ENCODE assay signal across 10 cellular contexts in the genomic region with DNA sequence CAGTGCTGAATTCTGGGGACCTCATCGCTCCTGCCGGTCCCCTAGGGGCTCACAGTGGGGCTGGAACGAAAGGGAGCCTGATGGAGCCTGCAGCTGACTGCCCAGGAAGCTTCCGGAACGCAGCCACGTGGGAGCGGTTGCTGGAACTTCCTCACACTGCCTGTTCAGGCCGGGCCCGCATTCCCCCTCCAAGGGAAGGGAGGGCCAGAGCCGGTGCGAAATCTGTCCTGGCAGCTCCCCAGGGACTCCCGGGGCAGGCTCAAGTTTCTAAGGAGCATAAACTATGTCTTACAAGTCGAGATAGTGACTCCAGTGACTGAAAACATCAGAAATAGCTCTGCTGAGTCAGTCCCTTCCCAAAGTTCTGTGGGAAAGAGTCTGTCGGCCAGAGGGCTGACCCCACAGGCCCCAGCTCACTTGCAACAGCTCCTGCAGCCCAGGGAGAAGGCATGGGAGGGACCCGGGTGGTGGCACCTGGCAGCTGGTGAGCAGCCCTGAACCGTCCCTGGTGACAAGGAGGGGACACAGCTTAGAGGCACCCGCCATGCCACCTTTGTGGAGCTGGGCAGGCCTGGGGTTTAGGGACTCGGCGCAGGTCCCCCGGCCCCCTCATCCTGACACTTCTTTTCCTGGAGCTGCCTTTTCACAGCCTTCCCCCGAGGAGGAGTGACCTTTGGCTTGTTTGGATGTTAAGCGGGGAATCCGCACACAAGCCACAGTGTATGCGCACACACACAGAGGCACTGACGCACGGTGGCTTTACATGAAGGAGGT. TPM values are rescaled to one million over a fixed set of nuclear protein-coding genes. Genes with fewer than 3 reads are reported as not detected.
DNase-seq lines count a peak whose midpoint lies in the region; ATAC-seq and TF ChIP-seq lines count a peak whose summit lies in the region.
"Had no signal": no experiment of that assay in that cellular context is flagged by ENCODE, and none has a peak within 500 bp of the region (broad histone marks: within the 10 kb centered on the region; RNA-seq: fewer than 3 reads in every experiment).

No MANE protein-coding gene starts in this region.

- peaks cover 0 to 11% of the 10 kb centered on the region in 2 donors for H3K4me1 ChIP-seq in thyroid gland

- no peak overlapping the region for H3K4me3 ChIP-seq in thyroid gland (replicated peaks in 1 of 3)

- TF ChIP-seq CTCF in thyroid gland (IDR thresholded peaks at IDR 0.05): no peak

- H3K36me3 Mint-ChIP-seq in activated CD4-positive, alpha-beta T cell treated with anti-CD3 and anti-CD28 coated beads for 36 hours (ENCODE audit: low read depth): no peaks in the 10 kb centered on the region
- no peaks in the 10 kb centered on the region for H3K36me3 Mint-ChIP-seq in activated CD4-positive, alpha-beta T cell treated with anti-CD3 and anti-CD28 coated beads, Interleukin-2, amount 10 ng/mL, durations not matched to agents 24 days and 14 days (ENCODE audit: low read depth)

- POLR2A ChIA-PET in activated CD4-positive, alpha-beta T cell treated with anti-CD3 and anti-CD28 coated beads for 36 hours (lab: Charles Lee): no interaction called here

- peaks cover 9% of the 10 kb centered on the region for H3K9me3 Mint-ChIP-seq in activated CD4-positive, alpha-beta T cell treated with anti-CD3 and anti-CD28 coated beads for 36 hours (ENCODE audit: low read depth)
- peaks cover 16% of the 10 kb centered on the region for H3K9me3 Mint-ChIP-seq in activated CD4-positive, alpha-beta T cell treated with anti-CD3 and anti-CD28 coated beads, Interleukin-2, amount 10 ng/mL, durations not matched to agents 24 days and 14 days

- no peak for DNase-seq in activated CD4-positive, alpha-beta T cell treated with anti-CD3 and anti-CD28 coated beads for 36 hours
- DNase-seq in activated CD4-positive, alpha-beta T cell treated with anti-CD3 and anti-CD28 coated beads, Interleukin-2, amount 10 ng/mL, durations not matched to agents 24 days and 14 days: no peak
- DNase-seq in caudate nucleus (lab: John Stamatoyannopoulos, UW) (peak in 1 of 61 donors; percentile 15), left lobe of liver (ENCODE audit: low spot score) (peak; percentile 67), thyroid gland (peak; percentile 26 to 31), NCI-H1436 (lab: John Stamatoyannopoulos, UW) (no peak)
- DNase-seq in stimulated activated CD4-positive, alpha-beta T cell treated with anti-CD3 and anti-CD28 coated beads, Interleukin-1b, Interleukin-23, amount 100 ng/mL, for 48 hours: no peak

- peaks cover 13% of the 10 kb centered on the region for H3K4me1 Mint-ChIP-seq in activated CD4-positive, alpha-beta T cell treated with anti-CD3 and anti-CD28 coated beads for 36 hours
- no peaks in the 10 kb centered on the region for H3K4me1 Mint-ChIP-seq in activated CD4-positive, alpha-beta T cell treated with anti-CD3 and anti-CD28 coated beads, Interleukin-2, amount 10 ng/mL, durations not matched to agents 24 days and 14 days

- no peaks in the 10 kb centered on the region for H3K36me3 ChIP-seq in thyroid gland

- no peak overlapping the region for H3K27ac Mint-ChIP-seq in activated CD4-positive, alpha-beta T cell treated with anti-CD3 and anti-CD28 coated beads for 36 hours
- no peak overlapping the region for H3K27ac Mint-ChIP-seq in activated CD4-positive, alpha-beta T cell treated with anti-CD3 and anti-CD28 coated beads, Interleukin-2, amount 10 ng/mL, durations not matched to agents 24 days and 14 days
- H3K27ac Mint-ChIP-seq: B cell; T-helper 1 cell treated with Interleukin-12 subunit alpha and Interleukin-12 subunit beta and Interleukin-4 antibody, amounts not matched to agents 30 μg/mL and 1 μg/mL, for 36 hours had no signal

- WGBS in thyroid gland, 2 donors: 52 to 54% methylated on average over 15 to 22 of the region's 26 CpGs

- H3K9me3 ChIP-seq in thyroid gland: no peaks in the 10 kb centered on the region

- TF ChIP-seq POLR2A in thyroid gland (IDR thresholded peaks at IDR 0.05): no peak

- intact Hi-C loops in activated CD4-positive, alpha-beta T cell treated with anti-CD3 and anti-CD28 coated beads for 36 hours (cut with DNase I, micrococcal nuclease): no loop called here
- intact Hi-C loops in activated CD4-positive, alpha-beta T cell treated with anti-CD3 and anti-CD28 coated beads, Interleukin-2, amount 10 ng/mL, durations not matched to agents 24 days and 14 days (cut with micrococcal nuclease): no loop called here
- intact Hi-C loops in thyroid gland (cut with DNase I): no loop called here

- ATAC-seq in activated CD4-positive, alpha-beta T cell treated with anti-CD3 and anti-CD28 coated beads for 36 hours: peak; percentile 64
- ATAC-seq in left lobe of liver (peak; percentile 74), GM18498 (IDR thresholded peaks at IDR 0.05; ENCODE audit: unreplicated experiment) (no peak)

- CTCF ChIA-PET in activated CD4-positive, alpha-beta T cell treated with anti-CD3 and anti-CD28 coated beads for 36 hours (lab: Charles Lee): interaction anchor here (0.6 kb wide), 1 partner anchor 15 kb away, joined by 3 read pairs; no protein-coding TSS in a partner anchor

- H3K4me3 Mint-ChIP-seq in activated CD4-positive, alpha-beta T cell treated with anti-CD3 and anti-CD28 coated beads for 36 hours: no peak overlapping the region
- no peak overlapping the region for H3K4me3 Mint-ChIP-seq in activated CD4-positive, alpha-beta T cell treated with anti-CD3 and anti-CD28 coated beads, Interleukin-2, amount 10 ng/mL, durations not matched to agents 24 days and 14 days
- H3K4me3 Mint-ChIP-seq: B cell; T-helper 1 cell treated with Interleukin-12 subunit alpha and Interleukin-12 subunit beta and Interleukin-4 antibody, amounts not matched to agents 30 μg/mL and 1 μg/mL, for 36 hours had no signal

- no peaks in the 10 kb centered on the region for H3K27me3 ChIP-seq in thyroid gland

- H3K27me3 Mint-ChIP-seq in activated CD4-positive, alpha-beta T cell treated with anti-CD3 and anti-CD28 coated beads for 36 hours: no peaks in the 10 kb centered on the region
- H3K27me3 Mint-ChIP-seq in activated CD4-positive, alpha-beta T cell treated with anti-CD3 and anti-CD28 coated beads, Interleukin-2, amount 10 ng/mL, durations not matched to agents 24 days and 14 days: no peaks in the 10 kb centered on the region

- H3K27ac ChIP-seq in caudate nucleus (ENCODE audit: low read depth, low read length) (peak overlapping the region; percentile 13), thyroid gland (no peak overlapping the region)

RNA-seq across cellular contexts. Expression of a gene that starts 47.6 kb away (rescaled TPM):
- 1 to 10 TPM; 5.2 to 5.3 TPM for total RNA-seq in activated CD4-positive, alpha-beta T cell treated with anti-CD3 and anti-CD28 coated beads for 36 hours
- 12.2 and 12.9 TPM in 2 replicates for total RNA-seq in activated CD4-positive, alpha-beta T cell treated with anti-CD3 and anti-CD28 coated beads, Interleukin-2, amount 10 ng/mL, durations not matched to agents 24 days and 14 days
- total RNA-seq in left lobe of liver (2.7 TPM), thyroid gland (10 to 100 TPM in 2 of 4 donors, 1 to 10 TPM in 2; 6.6 to 20.0 (median 10.8) TPM)

Comparison
In these comparisons a context has a peak if more than half of its experiments do, and no peak if none do; other contexts are left out.
1. DNase-seq: peak in left lobe of liver (single experiment) and thyroid gland (2 of 2); none in activated CD4-positive, alpha-beta T cell treated with anti-CD3 and anti-CD28 coated beads for 36 hours (single experiment), activated CD4-positive, alpha-beta T cell treated with anti-CD3 and anti-CD28 coated beads, Interleukin-2, amount 10 ng/mL, durations not matched to agents 24 days and 14 days (single experiment), stimulated activated CD4-positive, alpha-beta T cell treated with anti-CD3 and anti-CD28 coated beads, Interleukin-1b, Interleukin-23, amount 100 ng/mL, for 48 hours (single experiment) and NCI-H1436 (single experiment).